ENCODE assay signal across 1 cellular context in genomic region chr3:10467204-10467603, GRCh38.
TF ChIP-seq lines count a peak whose summit lies in the region.

No MANE protein-coding gene starts in this region.

TF ChIP-seq in SK-N-SH, 30 proteins besides CTCF, POLR2A, EP300 and RAD21 (continued from another document):
- TF ChIP-seq IRF3 (IDR thresholded peaks at IDR 0.05; ENCODE audit: low read depth, low read length) (no peak), CHD2 (IDR thresholded peaks at IDR 0.05; ENCODE audit: low read length, partially characterized antibody) (no peak), FOSL2 (IDR thresholded peaks at IDR 0.05; ENCODE audit: borderline replicate concordance, low read depth) (no peak), USF2 (IDR thresholded peaks at IDR 0.05; ENCODE audit: borderline replicate concordance, low read depth, low read length) (no peak), POLR2AphosphoS5 (IDR thresholded peaks at IDR 0.05; ENCODE audit: low read depth, low read length) (no peak), TCF12 (IDR thresholded peaks at IDR 0.05) (no peak), RCOR1 (IDR thresholded peaks at IDR 0.05; ENCODE audit: low read length) (no peak), YY1 (IDR thresholded peaks at IDR 0.05; ENCODE audit: low read depth) (no peak), EZH2phosphoT487 (IDR thresholded peaks at IDR 0.05; ENCODE audit: borderline replicate concordance, low read depth) (no peak), GATA2 (CRISPR knock-in tag; IDR thresholded peaks at IDR 0.05) (no peak)
